In genomic region chr12:32560520-32560919, GRCh38 we compare ENCODE assay signal across 12 cellular contexts.
"Had no signal": no experiment of that assay in that cellular context is flagged by ENCODE, and none has a peak within 500 bp of the region (broad histone marks: within the 10 kb centered on the region; RNA-seq: fewer than 3 reads in every experiment).

No MANE protein-coding gene starts in this region.

- H3K9me3 Mint-ChIP-seq: activated CD4-positive, alpha-beta memory T cell treated with anti-CD3 and anti-CD28 coated beads for 36 hours; natural killer cell had no signal

- H3K36me3 Mint-ChIP-seq: activated CD4-positive, alpha-beta memory T cell treated with anti-CD3 and anti-CD28 coated beads for 36 hours; natural killer cell had no signal

- H3K4me3 ChIP-seq: mucosa of descending colon, uterus had no signal

- H3K9me3 ChIP-seq: mucosa of descending colon, uterus had no signal

- H3K27me3 Mint-ChIP-seq: activated CD4-positive, alpha-beta memory T cell treated with anti-CD3 and anti-CD28 coated beads for 36 hours; activated naive CD8-positive, alpha-beta T cell treated with anti-CD3 and anti-CD28 coated beads, Interleukin-2, amount 10 ng/mL, durations not matched to agents 7 days and 5 days; stimulated activated naive CD8-positive, alpha-beta T cell treated with anti-CD3 and anti-CD28 coated beads, Interleukin-15, amount 100 ng/mL, for 72 hours had no signal

- H3K4me1 Mint-ChIP-seq: activated naive CD8-positive, alpha-beta T cell treated with anti-CD3 and anti-CD28 coated beads, Interleukin-2, amount 10 ng/mL, durations not matched to agents 7 days and 5 days; natural killer cell; stimulated activated naive CD8-positive, alpha-beta T cell treated with anti-CD3 and anti-CD28 coated beads, Interleukin-15, amount 100 ng/mL, for 72 hours had no signal

- H3K4me3 Mint-ChIP-seq: activated CD4-positive, alpha-beta memory T cell treated with anti-CD3 and anti-CD28 coated beads for 36 hours; activated naive CD8-positive, alpha-beta T cell treated with anti-CD3 and anti-CD28 coated beads, Interleukin-2, amount 10 ng/mL, durations not matched to agents 7 days and 5 days; natural killer cell; stimulated activated naive CD8-positive, alpha-beta T cell treated with anti-CD3 and anti-CD28 coated beads, Interleukin-15, amount 100 ng/mL, for 72 hours had no signal

- ATAC-seq: mucosa of descending colon; natural killer cell; stimulated activated naive CD8-positive, alpha-beta T cell treated with anti-CD3 and anti-CD28 coated beads, Interleukin-15, amount 100 ng/mL, for 72 hours had no signal

- DNase-seq: activated CD4-positive, alpha-beta memory T cell treated with anti-CD3 and anti-CD28 coated beads for 36 hours; activated naive CD8-positive, alpha-beta T cell treated with anti-CD3 and anti-CD28 coated beads, Interleukin-2, amount 10 ng/mL, durations not matched to agents 7 days and 5 days; activated T-cell treated with anti-CD3 and anti-CD28 coated beads, Interleukin-2, amount 50 U/mL, for 48 hours; aorta; foreskin melanocyte; mucosa of descending colon; natural killer cell; stimulated activated CD4-positive, alpha-beta T cell treated with anti-CD3 and anti-CD28 coated beads, Interleukin-4, amount 100 ng/mL, for 1 hour; stimulated activated CD8-positive, alpha-beta memory T cell treated with anti-CD3 and anti-CD28 coated beads, Interleukin-4, amount 100 ng/mL, for 48 hours; stimulated activated naive CD8-positive, alpha-beta T cell treated with anti-CD3 and anti-CD28 coated beads, Interleukin-15, amount 100 ng/mL, for 72 hours; SW 1271; uterus had no signal

- H3K27me3 ChIP-seq: uterus had no signal

- H3K36me3 ChIP-seq: uterus had no signal

- H3K27ac Mint-ChIP-seq: activated CD4-positive, alpha-beta memory T cell treated with anti-CD3 and anti-CD28 coated beads for 36 hours; activated naive CD8-positive, alpha-beta T cell treated with anti-CD3 and anti-CD28 coated beads, Interleukin-2, amount 10 ng/mL, durations not matched to agents 7 days and 5 days; natural killer cell had no signal
